ENCODE assay signal across 9 cellular contexts in genomic region chr1:2322065-2322571, GRCh38.
DNase-seq lines count a peak whose midpoint lies in the region; ATAC-seq, FAIRE-seq and TF ChIP-seq lines count a peak whose summit lies in the region.
"Had no signal": no experiment of that assay in that cellular context is flagged by ENCODE, and none has a peak within 500 bp of the region (broad histone marks: within the 10 kb centered on the region; RNA-seq: fewer than 3 reads in every experiment).

No MANE protein-coding gene starts in this region.

- POLR2A ChIA-PET in MCF 10A (lab: Yijun Ruan, JAX) = no interaction called here

- H3K4me3 ChIP-seq in breast epithelium = peak overlapping the region in 2 of 3 donors; percentile 28 to 45
- no peak overlapping the region for H3K4me3 ChIP-seq in fibroblast of mammary gland (ENCODE audit: control insufficient read depth, low read depth, low read length)
- peak overlapping the region; percentile 7 to 26 for H3K4me3 ChIP-seq in muscle layer of duodenum (ENCODE audit: low read depth in 1 of 2, low read length in 2 of 2)

- H3K4me3 Mint-ChIP-seq in MCF 10A (ENCODE audit: unreplicated experiment) = no peak overlapping the region
- no peak overlapping the region for H3K4me3 Mint-ChIP-seq in activated T-cell treated with anti-CD3 and anti-CD28 coated beads, Interleukin-2, amount 50 U/mL, for 4 hours

- TF ChIP-seq CTCF in breast epithelium (IDR thresholded peaks at IDR 0.05) = peak in 1 of 3 donors; percentile 37
- TF ChIP-seq CTCF in MCF 10A (IDR thresholded peaks at IDR 0.05; ENCODE audit: unreplicated experiment) = no peak
- TF ChIP-seq CTCF in fibroblast of mammary gland (conservative IDR thresholded peaks at IDR 0.05; ENCODE audit: control insufficient read depth, insufficient read depth, low read depth, low read length) = no peak

- H3K36me3 Mint-ChIP-seq in MCF 10A (ENCODE audit: insufficient read depth, unreplicated experiment) = no peaks in the 10 kb centered on the region
- no peaks in the 10 kb centered on the region for H3K36me3 Mint-ChIP-seq in activated T-cell treated with anti-CD3 and anti-CD28 coated beads, Interleukin-2, amount 50 U/mL, for 4 hours (ENCODE audit: insufficient read depth)

- H3K4me1 ChIP-seq in breast epithelium (peaks cover 11 to 16% of the 10 kb centered on the region in 2 donors), muscle layer of duodenum (ENCODE audit: control insufficient read depth in 1 of 2, insufficient read depth in 2 of 2, low read length in 2 of 2) (peaks cover 0 to 43% of the 10 kb centered on the region in 2 donors)

- FAIRE-seq in H54 (lab: Jason Lieb, UNC) = no peak

- H3K36me3 ChIP-seq in breast epithelium (no peaks in the 10 kb centered on the region), muscle layer of duodenum (ENCODE audit: control insufficient read depth in 1 of 2, insufficient read depth in 2 of 2, low read length in 2 of 2) (no peaks in the 10 kb centered on the region)

- H3K27ac ChIP-seq in breast epithelium (peak overlapping the region; percentile 94 to 97), muscle layer of duodenum (ENCODE audit: low read length) (peak overlapping the region; percentile 31)

- peaks cover 8% of the 10 kb centered on the region for H3K9me3 Mint-ChIP-seq in MCF 10A (ENCODE audit: unreplicated experiment)
- H3K9me3 Mint-ChIP-seq in activated T-cell treated with anti-CD3 and anti-CD28 coated beads, Interleukin-2, amount 50 U/mL, for 4 hours = no peaks in the 10 kb centered on the region

- TF ChIP-seq POLR2A in breast epithelium (IDR thresholded peaks at IDR 0.05) = no peak
- TF ChIP-seq POLR2A in H54 (IDR thresholded peaks at IDR 0.05; ENCODE audit: low read depth, low read length) = no peak

- no peak for ATAC-seq in GM21423 (IDR thresholded peaks at IDR 0.05; ENCODE audit: unreplicated experiment)
- no peak for ATAC-seq in HG03108 (IDR thresholded peaks at IDR 0.05; ENCODE audit: unreplicated experiment)
- no peak for ATAC-seq in activated T-cell treated with anti-CD3 and anti-CD28 coated beads, Interleukin-2, amount 50 U/mL, for 4 hours

- peak; percentile 88 to 90 for DNase-seq in breast epithelium (ENCODE audit: low spot score in 2 of 2)
- no peak for DNase-seq in MCF 10A (ENCODE audit: unreplicated experiment)
- DNase-seq in fibroblast of mammary gland (ENCODE audit: low read depth) = peak; percentile 65
- no peak for DNase-seq in H54 (ENCODE audit: insufficient read length, low spot score)
- DNase-seq in activated T-cell treated with anti-CD3 and anti-CD28 coated beads, Interleukin-2, amount 50 U/mL, for 4 hours = no peak
- DNase-seq: activated CD4-positive, alpha-beta T cell treated with anti-CD3 and anti-CD28 coated beads for 4 hours had no signal

- H3K27me3 ChIP-seq in breast epithelium = no peaks in the 10 kb centered on the region
- H3K27me3 ChIP-seq in muscle layer of duodenum (ENCODE audit: low read depth, low read length) = no peaks in the 10 kb centered on the region

- peaks cover 21% of the 10 kb centered on the region for H3K27me3 Mint-ChIP-seq in MCF 10A (ENCODE audit: insufficient read depth, unreplicated experiment)
- no peaks in the 10 kb centered on the region for H3K27me3 Mint-ChIP-seq in activated T-cell treated with anti-CD3 and anti-CD28 coated beads, Interleukin-2, amount 50 U/mL, for 4 hours (ENCODE audit: low read depth)

- no TSS peak for BruUV-seq in MCF 10A (replicated peaks; lab: Mats Ljungman, UMichigan)

- H3K9me3 ChIP-seq in breast epithelium (no peaks in the 10 kb centered on the region), muscle layer of duodenum (ENCODE audit: control insufficient read depth in 1 of 2, low read length in 2 of 2) (no peaks in the 10 kb centered on the region)

- CTCF ChIA-PET in MCF 10A (lab: Yijun Ruan, JAX) = interaction anchor here (1.7 kb wide), 1 partner anchor 127 kb away, joined by 4 read pairs; the partner anchor contains the start of gene FAAP20

- no peaks in the 10 kb centered on the region for H3K4me1 Mint-ChIP-seq in MCF 10A (ENCODE audit: insufficient read depth, unreplicated experiment)
- H3K4me1 Mint-ChIP-seq in activated T-cell treated with anti-CD3 and anti-CD28 coated beads, Interleukin-2, amount 50 U/mL, for 4 hours (ENCODE audit: low read depth) = peaks cover under 1% of the 10 kb centered on the region

- intact Hi-C loops in breast epithelium (cut with DNase I; ENCODE audit: low total_unique reads) (loop anchor here (1.0 kb wide), 1 partner anchor 25 kb away; no protein-coding TSS in a partner anchor), MCF 10A (cut with micrococcal nuclease) (no loop called here)

- no peak overlapping the region for H3K27ac Mint-ChIP-seq in MCF 10A (ENCODE audit: low read depth, unreplicated experiment)

Comparison
In these comparisons a context has a peak if more than half of its experiments do, and no peak if none do; other contexts are left out.
1. DNase-seq: peak in breast epithelium (2 of 2) and fibroblast of mammary gland (single experiment); none in MCF 10A (single experiment), H54 (single experiment) and activated T-cell treated with anti-CD3 and anti-CD28 coated beads, Interleukin-2, amount 50 U/mL, for 4 hours (single experiment).